18 cellular contexts compared by ENCODE assay signal in genomic region chr2:222033541-222033940, GRCh38.
A peak's percentile ranks its signal among the peaks of the same experiment; 100 is the strongest.
DNase-seq lines count a peak whose midpoint lies in the region; ATAC-seq and TF ChIP-seq lines count a peak whose summit lies in the region.
"Had no signal": no experiment of that assay in that cellular context is flagged by ENCODE, and none has a peak within 500 bp of the region (broad histone marks: within the 10 kb centered on the region; RNA-seq: fewer than 3 reads in every experiment).

No MANE protein-coding gene starts in this region.

- H3K4me1 ChIP-seq in breast epithelium: no peaks in the 10 kb centered on the region
- no peaks in the 10 kb centered on the region for H3K4me1 ChIP-seq in hepatocyte (ENCODE audit: insufficient read depth)
- no peaks in the 10 kb centered on the region for H3K4me1 ChIP-seq in upper lobe of right lung

- POLR2A ChIA-PET in MCF 10A (lab: Yijun Ruan, JAX): interaction anchor here (2.1 kb wide), 1 partner anchor 9 kb away, joined by 7 read pairs; no protein-coding TSS in a partner anchor
- POLR2A ChIA-PET in activated CD8-positive, alpha-beta T cell treated with anti-CD3 and anti-CD28 coated beads, Interleukin-2, amount 10 ng/mL, durations not matched to agents 7 days and 5 days (lab: Charles Lee): no interaction called here

- no peak overlapping the region for H2AFZ ChIP-seq in hepatocyte

- no TSS peak for BruUV-seq in MCF 10A (replicated peaks; lab: Mats Ljungman, UMichigan)

- peaks cover 12% of the 10 kb centered on the region for H3K4me1 Mint-ChIP-seq in MCF 10A (ENCODE audit: insufficient read depth, unreplicated experiment)
- no peaks in the 10 kb centered on the region for H3K4me1 Mint-ChIP-seq in activated CD8-positive, alpha-beta T cell treated with anti-CD3 and anti-CD28 coated beads, Interleukin-2, amount 10 ng/mL, durations not matched to agents 7 days and 5 days (ENCODE audit: low read depth)
- H3K4me1 Mint-ChIP-seq: activated CD4-positive, alpha-beta T cell treated with anti-CD3 and anti-CD28 coated beads, Interleukin-2, amount 10 ng/mL, durations not matched to agents 7 days and 5 days; activated naive CD8-positive, alpha-beta T cell treated with anti-CD3 and anti-CD28 coated beads, Interleukin-2, amount 10 ng/mL, durations not matched to agents 7 days and 5 days; B cell; naive thymus-derived CD4-positive, alpha-beta T cell had no signal

- H3K36me3 ChIP-seq in breast epithelium: no peaks in the 10 kb centered on the region
- no peaks in the 10 kb centered on the region for H3K36me3 ChIP-seq in hepatocyte (replicated peaks; ENCODE audit: insufficient read depth, low read depth)
- no peaks in the 10 kb centered on the region for H3K36me3 ChIP-seq in upper lobe of right lung

- no peak overlapping the region for H3K27ac Mint-ChIP-seq in MCF 10A (ENCODE audit: low read depth, unreplicated experiment)
- no peak overlapping the region for H3K27ac Mint-ChIP-seq in activated CD8-positive, alpha-beta T cell treated with anti-CD3 and anti-CD28 coated beads, Interleukin-2, amount 10 ng/mL, durations not matched to agents 7 days and 5 days
- H3K27ac Mint-ChIP-seq: activated CD4-positive, alpha-beta T cell treated with anti-CD3 and anti-CD28 coated beads, Interleukin-2, amount 10 ng/mL, durations not matched to agents 7 days and 5 days; activated naive CD8-positive, alpha-beta T cell treated with anti-CD3 and anti-CD28 coated beads, Interleukin-2, amount 10 ng/mL, durations not matched to agents 7 days and 5 days; B cell; naive thymus-derived CD4-positive, alpha-beta T cell had no signal

- H3K79me2 ChIP-seq in hepatocyte: no peaks in the 10 kb centered on the region

- DNase-seq in MCF 10A (ENCODE audit: unreplicated experiment): peak; percentile 80
- no peak for DNase-seq in breast epithelium (ENCODE audit: low spot score in 2 of 2)
- peak; percentile 94 for DNase-seq in amniotic epithelial cell (ENCODE audit: low read depth)
- DNase-seq in hepatocyte (ENCODE audit: low spot score): peak; percentile 12
- no peak for DNase-seq in upper lobe of right lung
- DNase-seq in NCI-H1436 (lab: John Stamatoyannopoulos, UW): no peak
- no peak for DNase-seq in stimulated activated CD4-positive, alpha-beta T cell treated with anti-CD3 and anti-CD28 coated beads, Interleukin-1b, Interleukin-23, amount 100 ng/mL, for 48 hours
- DNase-seq in activated CD8-positive, alpha-beta T cell treated with anti-CD3 and anti-CD28 coated beads, Interleukin-2, amount 10 ng/mL, durations not matched to agents 7 days and 5 days: no peak
- DNase-seq: activated CD4-positive, alpha-beta T cell treated with anti-CD3 and anti-CD28 coated beads, Interleukin-2, amount 10 ng/mL, durations not matched to agents 7 days and 5 days; activated CD8-positive, alpha-beta memory T cell treated with anti-CD3 and anti-CD28 coated beads, Interleukin-2, amount 50 U/mL, for 4 hours; activated effector memory CD4-positive, alpha-beta T cell treated with Interleukin-2 at 50 U/mL for 16 hours; activated naive CD8-positive, alpha-beta T cell treated with anti-CD3 and anti-CD28 coated beads, Interleukin-2, amount 10 ng/mL, durations not matched to agents 7 days and 5 days; left cardiac atrium; naive thymus-derived CD4-positive, alpha-beta T cell; NCI-H2029 treated with DMSO at 0.1 percent for 48 hours; right cardiac atrium had no signal

- CTCF ChIA-PET in MCF 10A (lab: Yijun Ruan, JAX): interaction anchor here (0.5 to 3.9 kb wide), 3 partner anchors 8 to 29 kb away, joined by 3 to 36 read pairs (median 3); no protein-coding TSS in a partner anchor
- CTCF ChIA-PET in activated CD8-positive, alpha-beta T cell treated with anti-CD3 and anti-CD28 coated beads, Interleukin-2, amount 10 ng/mL, durations not matched to agents 7 days and 5 days (lab: Charles Lee): no interaction called here

- H3K9me2 ChIP-seq in hepatocyte (replicated peaks; ENCODE audit: insufficient read depth): no peaks in the 10 kb centered on the region

- H3K36me3 Mint-ChIP-seq in MCF 10A (ENCODE audit: insufficient read depth, unreplicated experiment): no peaks in the 10 kb centered on the region
- no peaks in the 10 kb centered on the region for H3K36me3 Mint-ChIP-seq in activated CD8-positive, alpha-beta T cell treated with anti-CD3 and anti-CD28 coated beads, Interleukin-2, amount 10 ng/mL, durations not matched to agents 7 days and 5 days (ENCODE audit: low read depth)
- H3K36me3 Mint-ChIP-seq: activated naive CD8-positive, alpha-beta T cell treated with anti-CD3 and anti-CD28 coated beads, Interleukin-2, amount 10 ng/mL, durations not matched to agents 7 days and 5 days; naive thymus-derived CD4-positive, alpha-beta T cell had no signal

- intact Hi-C loops in MCF 10A (cut with micrococcal nuclease): no loop called here
- intact Hi-C loops in breast epithelium (cut with DNase I; ENCODE audit: low total_unique reads): loop anchor here (1.0 kb wide), 1 partner anchor 8 kb away; no protein-coding TSS in a partner anchor
- intact Hi-C loops in upper lobe of right lung (cut with DNase I): no loop called here

- 75% methylated on average over 2 of the region's 2 CpGs for WGBS in hepatocyte (ENCODE audit: low lambda C conversion rate, missing lambda C conversion rate)

- no peak overlapping the region for H3K4me2 ChIP-seq in hepatocyte

- TF ChIP-seq POLR2A in breast epithelium (IDR thresholded peaks at IDR 0.05): no peak

- H3K9me3 Mint-ChIP-seq in MCF 10A (ENCODE audit: unreplicated experiment): no peaks in the 10 kb centered on the region
- H3K9me3 Mint-ChIP-seq in activated CD8-positive, alpha-beta T cell treated with anti-CD3 and anti-CD28 coated beads, Interleukin-2, amount 10 ng/mL, durations not matched to agents 7 days and 5 days (ENCODE audit: insufficient read depth): no peaks in the 10 kb centered on the region
- H3K9me3 Mint-ChIP-seq: activated CD4-positive, alpha-beta T cell treated with anti-CD3 and anti-CD28 coated beads, Interleukin-2, amount 10 ng/mL, durations not matched to agents 7 days and 5 days; activated naive CD8-positive, alpha-beta T cell treated with anti-CD3 and anti-CD28 coated beads, Interleukin-2, amount 10 ng/mL, durations not matched to agents 7 days and 5 days had no signal

- no peaks in the 10 kb centered on the region for H4K20me1 ChIP-seq in hepatocyte (ENCODE audit: insufficient read depth, poor library complexity, severe bottlenecking)

- H3K4me3 Mint-ChIP-seq in MCF 10A (ENCODE audit: unreplicated experiment): no peak overlapping the region
- no peak overlapping the region for H3K4me3 Mint-ChIP-seq in activated CD8-positive, alpha-beta T cell treated with anti-CD3 and anti-CD28 coated beads, Interleukin-2, amount 10 ng/mL, durations not matched to agents 7 days and 5 days
- H3K4me3 Mint-ChIP-seq: activated CD4-positive, alpha-beta T cell treated with anti-CD3 and anti-CD28 coated beads, Interleukin-2, amount 10 ng/mL, durations not matched to agents 7 days and 5 days; activated naive CD8-positive, alpha-beta T cell treated with anti-CD3 and anti-CD28 coated beads, Interleukin-2, amount 10 ng/mL, durations not matched to agents 7 days and 5 days; B cell; naive thymus-derived CD4-positive, alpha-beta T cell had no signal

- H3K27me3 Mint-ChIP-seq in MCF 10A (ENCODE audit: insufficient read depth, unreplicated experiment): no peaks in the 10 kb centered on the region
- no peaks in the 10 kb centered on the region for H3K27me3 Mint-ChIP-seq in activated CD8-positive, alpha-beta T cell treated with anti-CD3 and anti-CD28 coated beads, Interleukin-2, amount 10 ng/mL, durations not matched to agents 7 days and 5 days (ENCODE audit: low read depth)
- H3K27me3 Mint-ChIP-seq: activated CD4-positive, alpha-beta T cell treated with anti-CD3 and anti-CD28 coated beads, Interleukin-2, amount 10 ng/mL, durations not matched to agents 7 days and 5 days; activated naive CD8-positive, alpha-beta T cell treated with anti-CD3 and anti-CD28 coated beads, Interleukin-2, amount 10 ng/mL, durations not matched to agents 7 days and 5 days; naive thymus-derived CD4-positive, alpha-beta T cell had no signal

- TF ChIP-seq CTCF in MCF 10A (IDR thresholded peaks at IDR 0.05; ENCODE audit: unreplicated experiment) (no peak), breast epithelium (IDR thresholded peaks at IDR 0.05) (no peak), hepatocyte (IDR thresholded peaks at IDR 0.05; ENCODE audit: poor library complexity) (no peak), upper lobe of right lung (IDR thresholded peaks at IDR 0.05) (no peak)

- H3K9me3 ChIP-seq in breast epithelium (no peaks in the 10 kb centered on the region), hepatocyte (ENCODE audit: low read depth) (no peaks in the 10 kb centered on the region), upper lobe of right lung (no peaks in the 10 kb centered on the region)

- no peak overlapping the region for H3K4me3 ChIP-seq in breast epithelium
- no peak overlapping the region for H3K4me3 ChIP-seq in hepatocyte
- H3K4me3 ChIP-seq in upper lobe of right lung: no peak overlapping the region
- H3K4me3 ChIP-seq: coronary artery had no signal

- peak; percentile 40 for ATAC-seq in upper lobe of right lung
- ATAC-seq in activated CD8-positive, alpha-beta T cell treated with anti-CD3 and anti-CD28 coated beads, Interleukin-2, amount 10 ng/mL, durations not matched to agents 7 days and 5 days: no peak
- ATAC-seq: left cardiac atrium; naive thymus-derived CD4-positive, alpha-beta T cell; right cardiac atrium had no signal

- H3K27me3 ChIP-seq in breast epithelium (no peaks in the 10 kb centered on the region), hepatocyte (peaks cover 9% of the 10 kb centered on the region), upper lobe of right lung (no peaks in the 10 kb centered on the region)

- H3K27ac ChIP-seq in breast epithelium: no peak overlapping the region
- no peak overlapping the region for H3K27ac ChIP-seq in hepatocyte
- no peak overlapping the region for H3K27ac ChIP-seq in upper lobe of right lung
- H3K27ac ChIP-seq: coronary artery had no signal

Comparison
In these comparisons a context has a peak if more than half of its experiments do, and no peak if none do; other contexts are left out.
1. DNase-seq: peak in MCF 10A (single experiment), amniotic epithelial cell (single experiment) and hepatocyte (single experiment); none in breast epithelium (0 of 2), upper lobe of right lung (single experiment), NCI-H1436 (single experiment), stimulated activated CD4-positive, alpha-beta T cell treated with anti-CD3 and anti-CD28 coated beads, Interleukin-1b, Interleukin-23, amount 100 ng/mL, for 48 hours (single experiment) and activated CD8-positive, alpha-beta T cell treated with anti-CD3 and anti-CD28 coated beads, Interleukin-2, amount 10 ng/mL, durations not matched to agents 7 days and 5 days (single experiment).